In the genomic region with DNA sequence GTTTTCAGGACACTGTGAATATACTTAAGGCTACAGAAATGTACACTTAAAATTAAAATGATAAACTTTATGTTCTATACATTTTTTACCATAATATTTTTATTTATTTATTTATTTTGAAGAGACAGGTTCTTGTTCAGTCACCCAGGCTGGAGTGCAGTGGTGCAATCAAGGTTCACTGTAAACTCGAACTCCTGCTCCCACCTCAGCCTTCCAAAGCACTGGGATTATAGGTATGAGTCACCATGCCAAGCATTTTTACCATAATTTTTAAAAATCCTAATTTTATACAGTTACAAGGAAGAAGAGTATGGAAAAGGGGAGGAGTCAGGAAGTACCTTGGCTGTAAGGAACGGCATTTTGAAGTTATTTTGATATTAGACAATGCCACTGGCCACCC, we compare ENCODE assay signal across 22 cellular contexts. TPM values are rescaled to one million over a fixed set of nuclear protein-coding genes. Genes with fewer than 3 reads are reported as not detected.
DNase-seq lines count a peak whose midpoint lies in the region; ATAC-seq, FAIRE-seq and TF ChIP-seq lines count a peak whose summit lies in the region.
"Had no signal": no experiment of that assay in that cellular context is flagged by ENCODE, and none has a peak within 500 bp of the region (broad histone marks: within the 10 kb centered on the region; RNA-seq: fewer than 3 reads in every experiment).

No MANE protein-coding gene starts in this region.

- peak; percentile 20 for DNase-seq in EL
- no peak for DNase-seq in GM23338 (ENCODE audit: low spot score)
- peak; percentile 4 for DNase-seq in M059J (ENCODE audit: low read depth)
- DNase-seq in frontal cortex (ENCODE audit: low spot score in 2 of 2), result no peak
- no peak for DNase-seq in sigmoid colon
- DNase-seq: C1 segment of cervical spinal cord; CD4-positive, alpha-beta memory T cell; COR-L47; DMS153; GDM1; GM23248; H9; HFFc6 had no signal

- no peaks in the 10 kb centered on the region for H3K79me2 ChIP-seq in GM23338 (replicated peaks; ENCODE audit: insufficient read depth)

- intact Hi-C loops in sigmoid colon (cut with DNase I), result no loop called here

- no peak for TF ChIP-seq EP300 in sigmoid colon (IDR thresholded peaks at IDR 0.05)

- ATAC-seq in GM23338, result no peak
- ATAC-seq in HG03196 (IDR thresholded peaks at IDR 0.05; ENCODE audit: unreplicated experiment), result no peak
- ATAC-seq in HG02981 (IDR thresholded peaks at IDR 0.05; ENCODE audit: unreplicated experiment), result no peak
- ATAC-seq in GM21515 (IDR thresholded peaks at IDR 0.05; ENCODE audit: unreplicated experiment), result no peak
- ATAC-seq: GM12878, HCT116 had no signal

- no peak overlapping the region for H3K4me3 Mint-ChIP-seq in GM23338
- H3K4me3 Mint-ChIP-seq: CD4-positive, alpha-beta memory T cell; H9; HFFc6 had no signal

- H3K4me1 ChIP-seq in GM23338 (ENCODE audit: insufficient read depth) (peaks cover 9% of the 10 kb centered on the region), sigmoid colon (no peaks in the 10 kb centered on the region)

- H3K27me3 ChIP-seq in GM23338 (ENCODE audit: insufficient read depth) (no peaks in the 10 kb centered on the region), sigmoid colon (no peaks in the 10 kb centered on the region)

- peaks cover 0 to 5% (median 0%) of the 10 kb centered on the region in 4 donors for H3K9me3 ChIP-seq in sigmoid colon

- peaks cover 9% of the 10 kb centered on the region for H3K36me3 Mint-ChIP-seq in GM23338 (ENCODE audit: low read depth)

- H2AFZ ChIP-seq in GM23338, result no peak overlapping the region
- H2AFZ ChIP-seq: GM23248 had no signal

- H3K4me3 ChIP-seq in GM23338 (no peak overlapping the region), sigmoid colon (no peak overlapping the region)
- H3K4me3 ChIP-seq: GM12878, GM23248 had no signal

- no peak overlapping the region for H3K4me2 ChIP-seq in GM23338

- FAIRE-seq in frontal cortex (lab: Jason Lieb, UNC), result peak; percentile 45
- FAIRE-seq: GM12878 had no signal

- peaks cover 3% of the 10 kb centered on the region for H3K4me1 Mint-ChIP-seq in GM23338

- no peaks in the 10 kb centered on the region for H3K9me2 ChIP-seq in GM23338 (ENCODE audit: insufficient read depth)

- no peaks in the 10 kb centered on the region for H3K27me3 Mint-ChIP-seq in GM23338 (ENCODE audit: insufficient read depth, low read depth, poor library complexity)
- H3K27me3 Mint-ChIP-seq: CD4-positive, alpha-beta memory T cell had no signal

- H4K20me1 ChIP-seq in GM23338 (replicated peaks; ENCODE audit: insufficient read depth), result no peaks in the 10 kb centered on the region

- 41 to 44% methylated on average over 2 of the region's 2 CpGs for WGBS in sigmoid colon, 2 donors

- no peaks in the 10 kb centered on the region for H3F3A ChIP-seq in GM23338 (replicated peaks; ENCODE audit: low read depth)

- TF ChIP-seq POLR2A in sigmoid colon (IDR thresholded peaks at IDR 0.05), result no peak

- no peaks in the 10 kb centered on the region for H3K36me3 ChIP-seq in GM23338 (ENCODE audit: insufficient read depth)
- peaks cover 0 to 45% (median 5%) of the 10 kb centered on the region in 4 donors for H3K36me3 ChIP-seq in sigmoid colon

- no peak for TF ChIP-seq CTCF in GM23338 (conservative IDR thresholded peaks at IDR 0.05; ENCODE audit: low read depth in 2 of 2)
- no peak for TF ChIP-seq CTCF in sigmoid colon (IDR thresholded peaks at IDR 0.05)

- no peak overlapping the region for H3K27ac Mint-ChIP-seq in GM23338
- H3K27ac Mint-ChIP-seq: CD4-positive, alpha-beta memory T cell; H9; HFFc6 had no signal

- 0 out of 2 replicates have a peak overlapping the region, but pooled peaks have one; percentile 20 for H3K27ac ChIP-seq in GM23338 (ENCODE audit: low read depth)
- no peak overlapping the region for H3K27ac ChIP-seq in sigmoid colon
- H3K27ac ChIP-seq: GM23248 had no signal

- peaks cover 5% of the 10 kb centered on the region; the same call in 1 of the 3 replicates for H3K9me3 Mint-ChIP-seq in GM23338

TF ChIP-seq in GM23338, 12 proteins besides CTCF, POLR2A, EP300 and RAD21 (continues in another document):
- TF ChIP-seq CREB1 (CRISPR knock-in tag; IDR thresholded peaks at IDR 0.05; ENCODE audit: low read depth), result no peak
- no peak for TF ChIP-seq STAT1 (IDR thresholded peaks at IDR 0.05; ENCODE audit: unreplicated experiment)
- TF ChIP-seq ZNF331 (CRISPR knock-in tag; IDR thresholded peaks at IDR 0.05; ENCODE audit: low read depth), result no peak
- TF ChIP-seq POLR2AphosphoS5 (IDR thresholded peaks at IDR 0.05; ENCODE audit: low read depth), result no peak
- TF ChIP-seq, protein P1, sequence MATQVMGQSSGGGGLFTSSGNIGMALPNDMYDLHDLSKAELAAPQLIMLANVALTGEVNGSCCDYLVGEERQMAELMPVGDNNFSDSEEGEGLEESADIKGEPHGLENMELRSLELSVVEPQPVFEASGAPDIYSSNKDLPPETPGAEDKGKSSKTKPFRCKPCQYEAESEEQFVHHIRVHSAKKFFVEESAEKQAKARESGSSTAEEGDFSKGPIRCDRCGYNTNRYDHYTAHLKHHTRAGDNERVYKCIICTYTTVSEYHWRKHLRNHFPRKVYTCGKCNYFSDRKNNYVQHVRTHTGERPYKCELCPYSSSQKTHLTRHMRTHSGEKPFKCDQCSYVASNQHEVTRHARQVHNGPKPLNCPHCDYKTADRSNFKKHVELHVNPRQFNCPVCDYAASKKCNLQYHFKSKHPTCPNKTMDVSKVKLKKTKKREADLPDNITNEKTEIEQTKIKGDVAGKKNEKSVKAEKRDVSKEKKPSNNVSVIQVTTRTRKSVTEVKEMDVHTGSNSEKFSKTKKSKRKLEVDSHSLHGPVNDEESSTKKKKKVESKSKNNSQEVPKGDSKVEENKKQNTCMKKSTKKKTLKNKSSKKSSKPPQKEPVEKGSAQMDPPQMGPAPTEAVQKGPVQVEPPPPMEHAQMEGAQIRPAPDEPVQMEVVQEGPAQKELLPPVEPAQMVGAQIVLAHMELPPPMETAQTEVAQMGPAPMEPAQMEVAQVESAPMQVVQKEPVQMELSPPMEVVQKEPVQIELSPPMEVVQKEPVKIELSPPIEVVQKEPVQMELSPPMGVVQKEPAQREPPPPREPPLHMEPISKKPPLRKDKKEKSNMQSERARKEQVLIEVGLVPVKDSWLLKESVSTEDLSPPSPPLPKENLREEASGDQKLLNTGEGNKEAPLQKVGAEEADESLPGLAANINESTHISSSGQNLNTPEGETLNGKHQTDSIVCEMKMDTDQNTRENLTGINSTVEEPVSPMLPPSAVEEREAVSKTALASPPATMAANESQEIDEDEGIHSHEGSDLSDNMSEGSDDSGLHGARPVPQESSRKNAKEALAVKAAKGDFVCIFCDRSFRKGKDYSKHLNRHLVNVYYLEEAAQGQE (IDR thresholded peaks at IDR 0.05; ENCODE audit: unreplicated experiment), result no peak
- no peak for TF ChIP-seq NANOG (IDR thresholded peaks at IDR 0.05; ENCODE audit: borderline replicate concordance)
- TF ChIP-seq ZNF114 (CRISPR knock-in tag; IDR thresholded peaks at IDR 0.05), result no peak
- TF ChIP-seq, protein P2, sequence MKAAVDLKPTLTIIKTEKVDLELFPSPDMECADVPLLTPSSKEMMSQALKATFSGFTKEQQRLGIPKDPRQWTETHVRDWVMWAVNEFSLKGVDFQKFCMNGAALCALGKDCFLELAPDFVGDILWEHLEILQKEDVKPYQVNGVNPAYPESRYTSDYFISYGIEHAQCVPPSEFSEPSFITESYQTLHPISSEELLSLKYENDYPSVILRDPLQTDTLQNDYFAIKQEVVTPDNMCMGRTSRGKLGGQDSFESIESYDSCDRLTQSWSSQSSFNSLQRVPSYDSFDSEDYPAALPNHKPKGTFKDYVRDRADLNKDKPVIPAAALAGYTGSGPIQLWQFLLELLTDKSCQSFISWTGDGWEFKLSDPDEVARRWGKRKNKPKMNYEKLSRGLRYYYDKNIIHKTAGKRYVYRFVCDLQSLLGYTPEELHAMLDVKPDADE (IDR thresholded peaks at IDR 0.05), result no peak
- no peak for TF ChIP-seq EZH2phosphoT487 (IDR thresholded peaks at IDR 0.05; ENCODE audit: unreplicated experiment)
- TF ChIP-seq EZH2 (IDR thresholded peaks at IDR 0.05; ENCODE audit: low read depth, unreplicated experiment), result no peak
- no peak for TF ChIP-seq JUNB (IDR thresholded peaks at IDR 0.05; ENCODE audit: unreplicated experiment)

RNA-seq across cellular contexts. Expression of a gene that starts 23.6 kb away (rescaled TPM):
- total RNA-seq in GM23338 (2014; rRNA removed; shearing (Covaris generic)), result not detected in 2 replicates
- polyA plus RNA-seq in GM23338 (2016; fragmentation: Nextera tagmentation; extraction: Ambion mirVana), result 0.10 and 0.16 TPM in 2 replicates
- total RNA-seq in M059J (2014; rRNA removed; shearing (Covaris generic)), result not detected in 2 replicates
- not detected for total RNA-seq in frontal cortex
- not detected for total RNA-seq in sigmoid colon
- not detected for polyA plus RNA-seq in sigmoid colon
- total RNA-seq: A172; A673; CD4-positive, alpha-beta memory T cell; GM23248; H4; H9; HFFc6 had no signal
- polyA plus RNA-seq: BJ; CD4-positive, alpha-beta memory T cell; GM23248 had no signal

Comparison
In these comparisons a context has a peak if more than half of its experiments do, and no peak if none do; other contexts are left out.
1. DNase-seq: peak in EL (single experiment) and M059J (single experiment); none in GM23338 (single experiment), frontal cortex (0 of 2) and sigmoid colon (single experiment).